In the genomic region with DNA sequence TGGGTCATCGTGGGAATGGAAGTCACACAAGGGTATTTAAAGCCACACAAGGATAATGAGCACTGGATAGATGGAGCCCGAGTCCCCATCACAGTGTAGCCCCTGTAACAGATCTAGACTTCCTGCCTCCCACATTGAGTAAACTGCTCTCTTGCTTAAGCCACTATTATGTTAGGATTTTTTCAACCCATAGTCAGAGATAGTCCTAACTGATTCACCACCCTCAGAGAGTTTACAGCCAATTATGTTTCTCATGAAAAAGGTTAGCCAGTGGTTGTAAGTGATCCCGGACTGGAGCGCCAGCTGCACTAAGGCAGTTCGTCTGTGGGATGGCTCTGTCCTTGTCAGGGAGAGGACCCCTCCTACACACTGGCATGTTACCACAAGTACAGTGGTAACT, we compare ENCODE assay signal across 23 cellular contexts.
A peak's percentile ranks its signal among the peaks of the same experiment; 100 is the strongest.
DNase-seq lines count a peak whose midpoint lies in the region; ATAC-seq and TF ChIP-seq lines count a peak whose summit lies in the region.
"Had no signal": no experiment of that assay in that cellular context is flagged by ENCODE, and none has a peak within 500 bp of the region (broad histone marks: within the 10 kb centered on the region; RNA-seq: fewer than 3 reads in every experiment).

No MANE protein-coding gene starts in this region.

- peaks cover 3% of the 10 kb centered on the region for H3K9me3 Mint-ChIP-seq in natural killer cell treated with Interleukin-12 subunit alpha and Interleukin-12 subunit beta and Interleukin-15 and Interleukin-18, amount 100 ng/mL, for 72 hours
- peaks cover 2% of the 10 kb centered on the region in 2 donors for H3K9me3 Mint-ChIP-seq in natural killer cell

- H3K4me3 ChIP-seq in ascending aorta, result no peak overlapping the region
- H3K4me3 ChIP-seq in fibroblast of the aortic adventitia (ENCODE audit: low read depth, low read length), result no peak overlapping the region
- H3K4me3 ChIP-seq in Peyer's patch, result no peak overlapping the region
- H3K4me3 ChIP-seq: pancreas had no signal

- peaks cover 0 to 6% of the 10 kb centered on the region in 2 donors for H3K9me3 ChIP-seq in ascending aorta
- H3K9me3 ChIP-seq in Peyer's patch, result no peaks in the 10 kb centered on the region
- H3K9me3 ChIP-seq: pancreas had no signal

- no peak for TF ChIP-seq POLR2A in Peyer's patch (IDR thresholded peaks at IDR 0.05)

- peaks cover 38 to 42% of the 10 kb centered on the region in 2 donors for H3K4me1 Mint-ChIP-seq in natural killer cell treated with Interleukin-12 subunit alpha and Interleukin-12 subunit beta and Interleukin-15 and Interleukin-18, amount 100 ng/mL, for 72 hours (ENCODE audit: low read depth in 2 of 2)
- peaks cover 20 to 45% of the 10 kb centered on the region in 2 donors for H3K4me1 Mint-ChIP-seq in natural killer cell

- TF ChIP-seq CTCF in natural killer cell (IDR thresholded peaks at IDR 0.05) (no peak), ascending aorta (IDR thresholded peaks at IDR 0.05) (no peak), fibroblast of the aortic adventitia (IDR thresholded peaks at IDR 0.05; ENCODE audit: insufficient read depth, low read length) (no peak), Peyer's patch (IDR thresholded peaks at IDR 0.05) (no peak)

- intact Hi-C loops in natural killer cell (cut with micrococcal nuclease), result no loop called here
- intact Hi-C loops in ascending aorta (cut with DNase I), result loop anchor here (2.0 to 5.0 kb wide), 4 partner anchors 35 to 77 kb away; a partner anchor contains a TSS

- H3K4me1 ChIP-seq in ascending aorta (peaks cover 7 to 14% of the 10 kb centered on the region in 2 donors), Peyer's patch (peaks cover 0 to 6% (median 1%) of the 10 kb centered on the region in 4 donors)
- H3K4me1 ChIP-seq: pancreas had no signal

- no peak for DNase-seq in natural killer cell treated with Interleukin-12 subunit alpha and Interleukin-12 subunit beta and Interleukin-15 and Interleukin-18, amount 100 ng/mL, for 72 hours (ENCODE audit: low spot score)
- DNase-seq in natural killer cell, result no peak
- no peak for DNase-seq in ascending aorta (ENCODE audit: low spot score in 2 of 2)
- peak; percentile 66 for DNase-seq in fibroblast of the aortic adventitia (ENCODE audit: low read depth)
- no peak for DNase-seq in Peyer's patch
- no peak for DNase-seq in stimulated activated CD4-positive, alpha-beta T cell treated with anti-CD3 and anti-CD28 coated beads, Interleukin-1b, Interleukin-23, amount 100 ng/mL, for 48 hours
- DNase-seq: activated CD4-positive, CD25-positive, alpha-beta regulatory T cell treated with anti-CD3 and anti-CD28 coated beads, Interleukin-2, amount 50 U/mL, for 72 hours; activated CD8-positive, alpha-beta T cell treated with anti-CD3 and anti-CD28 coated beads, Interleukin-2, amount 10 ng/mL, durations not matched to agents 7 days and 5 days; activated naive CD4-positive, alpha-beta T cell; CD4-positive, CD25-positive, alpha-beta regulatory T cell; effector CD4-positive, alpha-beta T cell; erythroblast; KG1; mesendoderm; naive B cell; NCI-H1694; NCI-H2227 treated with DMSO at 0.1 percent for 48 hours; NCI-H82; pancreas; substantia nigra had no signal

- H3K27ac ChIP-seq in ascending aorta (peak overlapping the region; percentile 89 to 90), Peyer's patch (no peak overlapping the region)
- H3K27ac ChIP-seq: pancreas had no signal

- no peak for ATAC-seq in natural killer cell treated with Interleukin-12 subunit alpha and Interleukin-12 subunit beta and Interleukin-15 and Interleukin-18, amount 100 ng/mL, for 72 hours
- ATAC-seq in natural killer cell (no peak), HG02885 (IDR thresholded peaks at IDR 0.05; ENCODE audit: poor library complexity, unreplicated experiment) (no peak), GM18517 (IDR thresholded peaks at IDR 0.05; ENCODE audit: unreplicated experiment) (no peak)
- ATAC-seq: activated CD8-positive, alpha-beta T cell treated with anti-CD3 and anti-CD28 coated beads, Interleukin-2, amount 10 ng/mL, durations not matched to agents 7 days and 5 days; HCT116 had no signal

- H3K27me3 Mint-ChIP-seq in natural killer cell treated with Interleukin-12 subunit alpha and Interleukin-12 subunit beta and Interleukin-15 and Interleukin-18, amount 100 ng/mL, for 72 hours, result no peaks in the 10 kb centered on the region
- H3K27me3 Mint-ChIP-seq in natural killer cell (ENCODE audit: low read depth in 2 of 2), result peaks cover 0 to 2% of the 10 kb centered on the region in 2 donors

- H3K36me3 ChIP-seq in ascending aorta, result no peaks in the 10 kb centered on the region
- no peaks in the 10 kb centered on the region for H3K36me3 ChIP-seq in Peyer's patch
- H3K36me3 ChIP-seq: pancreas had no signal

- no peak overlapping the region for H3K4me3 Mint-ChIP-seq in natural killer cell treated with Interleukin-12 subunit alpha and Interleukin-12 subunit beta and Interleukin-15 and Interleukin-18, amount 100 ng/mL, for 72 hours
- H3K4me3 Mint-ChIP-seq in natural killer cell, result no peak overlapping the region
- H3K4me3 Mint-ChIP-seq: activated CD8-positive, alpha-beta T cell treated with anti-CD3 and anti-CD28 coated beads, Interleukin-2, amount 10 ng/mL, durations not matched to agents 7 days and 5 days had no signal

- peaks cover 4% of the 10 kb centered on the region for H3K36me3 Mint-ChIP-seq in natural killer cell treated with Interleukin-12 subunit alpha and Interleukin-12 subunit beta and Interleukin-15 and Interleukin-18, amount 100 ng/mL, for 72 hours
- H3K36me3 Mint-ChIP-seq in natural killer cell, result no peaks in the 10 kb centered on the region
- H3K36me3 Mint-ChIP-seq: CD4-positive, CD25-positive, alpha-beta regulatory T cell had no signal

- peak overlapping the region; percentile 58 to 66 for H3K27ac Mint-ChIP-seq in natural killer cell treated with Interleukin-12 subunit alpha and Interleukin-12 subunit beta and Interleukin-15 and Interleukin-18, amount 100 ng/mL, for 72 hours
- no peak overlapping the region for H3K27ac Mint-ChIP-seq in natural killer cell
- H3K27ac Mint-ChIP-seq: CD4-positive, CD25-positive, alpha-beta regulatory T cell had no signal

- H3K27me3 ChIP-seq in ascending aorta (no peaks in the 10 kb centered on the region), Peyer's patch (no peaks in the 10 kb centered on the region)
- H3K27me3 ChIP-seq: pancreas had no signal

Comparison
In these comparisons a context has a peak if more than half of its experiments do, and no peak if none do; other contexts are left out.
1. H3K27ac Mint-ChIP-seq: peak in natural killer cell treated with Interleukin-12 subunit alpha and Interleukin-12 subunit beta and Interleukin-15 and Interleukin-18, amount 100 ng/mL, for 72 hours (2 of 2); none in natural killer cell (0 of 2).
2. H3K27ac ChIP-seq: peak in ascending aorta (2 of 2); none in Peyer's patch (0 of 4).